Comparison of ENCODE assay signal across 19 cellular contexts in the genomic region with DNA sequence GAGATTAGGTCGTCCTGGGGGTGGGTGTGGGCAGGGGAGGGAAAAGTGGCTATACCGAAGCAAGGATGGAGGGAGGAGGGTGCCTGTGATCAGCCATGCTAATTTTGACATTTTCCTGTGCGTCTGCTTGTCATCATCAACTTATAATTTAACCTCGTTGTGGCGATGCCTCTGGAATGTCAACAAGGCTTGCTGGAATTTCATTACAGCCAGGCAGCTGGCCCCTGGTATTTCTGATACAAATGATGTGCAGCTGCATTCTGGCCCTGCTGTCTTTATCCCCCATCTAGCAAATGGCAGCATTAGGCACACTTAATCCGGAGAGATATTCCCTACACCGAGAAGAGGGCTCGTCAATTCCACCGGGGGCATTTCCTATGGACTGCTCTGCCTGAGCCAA.
"Had no signal": no experiment of that assay in that cellular context is flagged by ENCODE, and none has a peak within 500 bp of the region (broad histone marks: within the 10 kb centered on the region; RNA-seq: fewer than 3 reads in every experiment).

No MANE protein-coding gene starts in this region.

- H3K4me3 Mint-ChIP-seq: activated CD4-positive, alpha-beta T cell treated with anti-CD3 and anti-CD28 coated beads, Interleukin-2, amount 10 ng/mL, durations not matched to agents 24 days and 14 days; activated T-cell treated with anti-CD3 and anti-CD28 coated beads, Interleukin-2, amount 50 U/mL, for 72 hours; natural killer cell; stimulated activated effector memory CD8-positive, alpha-beta T cell treated with anti-CD3 and anti-CD28 coated beads, Interleukin-12 subunit alpha, Interleukin-12 subunit beta, amount 100 ng/mL, for 72 hours; type B pancreatic cell had no signal

- H3K27ac Mint-ChIP-seq: activated CD4-positive, alpha-beta T cell treated with anti-CD3 and anti-CD28 coated beads, Interleukin-2, amount 10 ng/mL, durations not matched to agents 24 days and 14 days; activated naive CD4-positive, alpha-beta T cell treated with anti-CD3 and anti-CD28 coated beads, Interleukin-2, amount 50 U/mL, for 72 hours; activated T-cell treated with anti-CD3 and anti-CD28 coated beads, Interleukin-2, amount 50 U/mL, for 72 hours; natural killer cell; stimulated activated effector memory CD8-positive, alpha-beta T cell treated with anti-CD3 and anti-CD28 coated beads, Interleukin-12 subunit alpha, Interleukin-12 subunit beta, amount 100 ng/mL, for 72 hours; type B pancreatic cell had no signal

- H3K4me3 ChIP-seq: adrenal gland, gastrocnemius medialis, heart left ventricle, testis had no signal

- H3K27ac ChIP-seq: adrenal gland, heart left ventricle, testis had no signal

- H3K4me1 Mint-ChIP-seq: natural killer cell; stimulated activated effector memory CD8-positive, alpha-beta T cell treated with anti-CD3 and anti-CD28 coated beads, Interleukin-12 subunit alpha, Interleukin-12 subunit beta, amount 100 ng/mL, for 72 hours had no signal

- H3K9me3 Mint-ChIP-seq: activated CD4-positive, alpha-beta T cell treated with anti-CD3 and anti-CD28 coated beads, Interleukin-2, amount 10 ng/mL, durations not matched to agents 24 days and 14 days; natural killer cell; stimulated activated effector memory CD8-positive, alpha-beta T cell treated with anti-CD3 and anti-CD28 coated beads, Interleukin-12 subunit alpha, Interleukin-12 subunit beta, amount 100 ng/mL, for 72 hours had no signal

- H3K36me3 ChIP-seq: adrenal gland, gastrocnemius medialis, heart left ventricle had no signal

- H3K9me3 ChIP-seq: adrenal gland, gastrocnemius medialis, heart left ventricle, testis had no signal

- DNase-seq: activated CD4-positive, alpha-beta T cell treated with anti-CD3 and anti-CD28 coated beads, Interleukin-2, amount 10 ng/mL, durations not matched to agents 24 days and 14 days; activated gamma-delta T cell; activated T-cell treated with anti-CD3 and anti-CD28 coated beads, Interleukin-2, amount 50 U/mL, for 72 hours; adrenal gland; cerebellar nuclear complex; cortex of kidney; effector CD4-positive, alpha-beta T cell; gastrocnemius medialis; heart left ventricle; kidney glomerular epithelial cell; mesenchymal stem cell; natural killer cell; stimulated activated CD4-positive, alpha-beta T cell treated with anti-CD3 and anti-CD28 coated beads, Interleukin-4, amount 100 ng/mL, for 24 hours; T-helper 1 cell; T-helper 9 cell; testis had no signal

- H3K36me3 Mint-ChIP-seq: activated naive CD4-positive, alpha-beta T cell treated with anti-CD3 and anti-CD28 coated beads, Interleukin-2, amount 50 U/mL, for 72 hours; natural killer cell; stimulated activated effector memory CD8-positive, alpha-beta T cell treated with anti-CD3 and anti-CD28 coated beads, Interleukin-12 subunit alpha, Interleukin-12 subunit beta, amount 100 ng/mL, for 72 hours; type B pancreatic cell had no signal

- H3K27me3 ChIP-seq: adrenal gland, gastrocnemius medialis, heart left ventricle, testis had no signal

- H3K4me1 ChIP-seq: adrenal gland, testis had no signal
